In the genomic region with DNA sequence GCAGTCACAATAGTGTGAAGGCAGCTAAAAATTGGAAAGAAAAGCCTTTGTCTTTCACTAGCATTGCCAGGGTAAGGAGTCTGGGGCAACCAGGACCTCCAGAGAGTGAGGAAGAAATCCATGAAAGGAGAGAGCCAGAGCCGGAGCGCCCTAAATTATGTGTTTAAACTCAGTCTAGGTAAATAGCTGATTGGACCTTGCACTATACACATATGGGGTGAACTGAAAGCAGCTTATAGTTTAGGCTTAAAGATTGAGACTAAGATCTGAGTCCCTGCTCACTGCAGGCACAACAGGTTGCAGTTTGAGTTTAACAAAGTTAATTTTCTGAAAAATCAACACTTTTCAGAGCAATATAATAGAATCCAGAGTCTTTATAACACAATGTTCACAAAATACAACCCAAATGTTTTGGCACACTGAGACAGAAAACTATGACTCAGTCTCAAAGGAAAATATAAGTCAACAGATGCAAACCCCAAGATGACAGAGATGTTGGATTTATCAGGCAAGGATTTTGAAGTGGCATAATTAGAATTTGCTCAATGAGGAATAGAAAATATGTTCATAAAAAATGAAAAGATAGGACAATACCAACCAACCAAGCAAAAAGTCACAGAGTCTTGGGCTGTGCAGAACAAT, we compare ENCODE assay signal across 19 cellular contexts. TPM values are rescaled to one million over a fixed set of nuclear protein-coding genes. Genes with fewer than 3 reads are reported as not detected.
DNase-seq lines count a peak whose midpoint lies in the region; ATAC-seq, FAIRE-seq and TF ChIP-seq lines count a peak whose summit lies in the region.
"Had no signal": no experiment of that assay in that cellular context is flagged by ENCODE, and none has a peak within 500 bp of the region (broad histone marks: within the 10 kb centered on the region; RNA-seq: fewer than 3 reads in every experiment).

No MANE protein-coding gene starts in this region.

- H3K4me3 Mint-ChIP-seq in activated T-helper 17 cell treated with anti-CD3 and anti-CD28 coated beads, Interleukin-2, amount 50 U/mL, for 72 hours = no peak overlapping the region

- peak; percentile 29 for ATAC-seq in activated T-helper 17 cell treated with anti-CD3 and anti-CD28 coated beads, Interleukin-2, amount 50 U/mL, for 72 hours (replicated peaks)
- ATAC-seq: HCT116, Right ventricle myocardium inferior had no signal

- H3K4me3 ChIP-seq in right atrium auricular region = no peak overlapping the region
- H3K4me3 ChIP-seq: PC-9 had no signal

- peaks cover 29% of the 10 kb centered on the region for H3K27me3 Mint-ChIP-seq in activated T-helper 17 cell treated with anti-CD3 and anti-CD28 coated beads, Interleukin-2, amount 50 U/mL, for 72 hours

- H3K9me3 ChIP-seq in right atrium auricular region = no peaks in the 10 kb centered on the region

- TF ChIP-seq POLR2A in H54 (IDR thresholded peaks at IDR 0.05; ENCODE audit: low read depth, low read length) = no peak

- DNase-seq in NCI-H446 treated with DMSO at 0.1 percent for 48 hours (lab: John Stamatoyannopoulos, UW) = peak; percentile 6
- DNase-seq in NCI-H446 (lab: John Stamatoyannopoulos, UW) = no peak
- DNase-seq in H54 (ENCODE audit: insufficient read length, low spot score) = no peak
- peak; percentile 7 for DNase-seq in myocyte (ENCODE audit: low read depth)
- DNase-seq in mesenteric fat pad (ENCODE audit: low spot score) = no peak
- no peak for DNase-seq in right atrium auricular region (ENCODE audit: low spot score)
- no peak for DNase-seq in SIG-M5 treated with dmso at 0.1 percent for 504 hours (lab: John Stamatoyannopoulos, UW; ENCODE audit: unreplicated experiment)
- DNase-seq: C1 segment of cervical spinal cord, DMS 273 treated with DMSO at 0.1 percent for 48 hours, IMR-90, NCI-H1436, NCI-H2029 treated with DMSO at 0.1 percent for 48 hours, NCI-H526, PC-9 had no signal

- H3K36me3 Mint-ChIP-seq in activated T-helper 17 cell treated with anti-CD3 and anti-CD28 coated beads, Interleukin-2, amount 50 U/mL, for 72 hours (ENCODE audit: low read depth) = no peaks in the 10 kb centered on the region

- H3K27me3 ChIP-seq in right atrium auricular region = peaks cover 0 to 3% of the 10 kb centered on the region in 2 donors

- no peak for TF ChIP-seq CTCF in right atrium auricular region (IDR thresholded peaks at IDR 0.05)

- H3K4me1 ChIP-seq in right atrium auricular region = no peaks in the 10 kb centered on the region

- FAIRE-seq in H54 (lab: Jason Lieb, UNC) = peak; percentile 61

- H3K4me1 Mint-ChIP-seq in activated T-helper 17 cell treated with anti-CD3 and anti-CD28 coated beads, Interleukin-2, amount 50 U/mL, for 72 hours = no peaks in the 10 kb centered on the region

- H3K27ac ChIP-seq in right atrium auricular region = no peak overlapping the region
- H3K27ac ChIP-seq: 22Rv1, PC-9 had no signal

- H3K27ac Mint-ChIP-seq in activated T-helper 17 cell treated with anti-CD3 and anti-CD28 coated beads, Interleukin-2, amount 50 U/mL, for 72 hours = no peak overlapping the region

- H3K36me3 ChIP-seq in right atrium auricular region = no peaks in the 10 kb centered on the region

- H3K9me3 Mint-ChIP-seq in activated T-helper 17 cell treated with anti-CD3 and anti-CD28 coated beads, Interleukin-2, amount 50 U/mL, for 72 hours = no peaks in the 10 kb centered on the region

RNA-seq across cellular contexts. Expression of gene DOK1, which starts 39.4 kb away (rescaled TPM):
- 10 to 100 TPM; 23.7 to 32.4 TPM for total RNA-seq in activated T-helper 17 cell treated with anti-CD3 and anti-CD28 coated beads, Interleukin-2, amount 50 U/mL, for 72 hours
- total RNA-seq in myocyte (9.5 and 10.5 TPM in 2 replicates), mesenteric fat pad (38.2 TPM), right atrium auricular region (10 to 100 TPM in 1 of 2 donors, 1 to 10 TPM in 1; 4.9 to 10.3 TPM)
- polyA plus RNA-seq in myocyte (2012) = 25.2 TPM

RNA-seq across cellular contexts. Expression of gene LOXL3, which starts 40.2 kb away (rescaled TPM):
- total RNA-seq in activated T-helper 17 cell treated with anti-CD3 and anti-CD28 coated beads, Interleukin-2, amount 50 U/mL, for 72 hours = 1 to 10 TPM; 2.0 to 4.4 TPM
- total RNA-seq in myocyte = 3.4 and 5.7 TPM in 2 replicates
- polyA plus RNA-seq in myocyte (2012) = 11.4 TPM
- total RNA-seq in mesenteric fat pad = 8.2 TPM
- total RNA-seq in right atrium auricular region = 1 to 10 TPM; 3.2 to 3.9 TPM

RNA-seq across cellular contexts. Expression of gene M1AP, which starts 54.2 kb away (rescaled TPM):
- not detected for total RNA-seq in activated T-helper 17 cell treated with anti-CD3 and anti-CD28 coated beads, Interleukin-2, amount 50 U/mL, for 72 hours
- 0.16 TPM in 1 of 2 replicates, not detected in the other for total RNA-seq in myocyte
- polyA plus RNA-seq in myocyte (2012) = 0.24 TPM
- total RNA-seq in mesenteric fat pad = 0.32 TPM
- total RNA-seq in right atrium auricular region = 10 to 100 TPM in 1 of 2 donors, not detected in 1; 10.3 TPM
- total RNA-seq: Daoy, IMR-90, Right ventricle myocardium inferior had no signal

Comparison
In these comparisons a context has a peak if more than half of its experiments do, and no peak if none do; other contexts are left out.
1. DNase-seq: peak in NCI-H446 treated with DMSO at 0.1 percent for 48 hours (single experiment) and myocyte (single experiment); none in NCI-H446 (0 of 2), H54 (single experiment), mesenteric fat pad (single experiment), right atrium auricular region (single experiment) and SIG-M5 treated with dmso at 0.1 percent for 504 hours (single experiment).